Comparison of ENCODE assay signal across 11 cellular contexts in genomic region chrX:138756234-138756633, GRCh38. TPM values are rescaled to one million over a fixed set of nuclear protein-coding genes. Genes with fewer than 3 reads are reported as not detected.
DNase-seq lines count a peak whose midpoint lies in the region; ATAC-seq lines count a peak whose summit lies in the region.
"Had no signal": no experiment of that assay in that cellular context is flagged by ENCODE, and none has a peak within 500 bp of the region (broad histone marks: within the 10 kb centered on the region; RNA-seq: fewer than 3 reads in every experiment).

No MANE protein-coding gene starts in this region.

- H3K27me3 ChIP-seq in H7 (ENCODE audit: control insufficient read depth, insufficient read depth, low read length) = no peaks in the 10 kb centered on the region

- ATAC-seq in left ventricle myocardium superior (peak; percentile 73), HG02840 (IDR thresholded peaks at IDR 0.05; ENCODE audit: low FRiP score, unreplicated experiment) (no peak), HG03520 (IDR thresholded peaks at IDR 0.05; ENCODE audit: unreplicated experiment) (no peak)

- H3K36me3 ChIP-seq in H7 (replicated peaks; ENCODE audit: control insufficient read depth, insufficient read depth, low read length) = no peaks in the 10 kb centered on the region

- DNase-seq in H7 (peak; percentile 17), SK-N-DZ (ENCODE audit: low spot score) (peak; percentile 9), left ventricle myocardium superior (peak; percentile 37), skeletal muscle cell (ENCODE audit: low read depth) (peak; percentile 26), NOMO-1 (lab: John Stamatoyannopoulos, UW; ENCODE audit: unreplicated experiment in 2 of 2) (no peak), NCI-H1436 (lab: John Stamatoyannopoulos, UW) (no peak)
- DNase-seq: activated B cell treated with CpG ODN at 0.5 μM for 24 hours; NCI-H1105; stimulated activated CD4-positive, alpha-beta T cell treated with anti-CD3 and anti-CD28 coated beads, Interleukin-4, amount 100 ng/mL, for 24 hours had no signal

- H3K4me3 ChIP-seq in H7 (ENCODE audit: insufficient read depth, low read depth, low read length) = no peak overlapping the region
- no peak overlapping the region for H3K4me3 ChIP-seq in skeletal muscle cell (ENCODE audit: low read depth, low read length)

- intact Hi-C loops in left ventricle myocardium superior (cut with micrococcal nuclease) = no loop called here

RNA-seq across cellular contexts. Expression of gene FGF13, which starts 44.7 kb away (rescaled TPM):
- total RNA-seq in H7 (2014; rRNA removed; shearing (Covaris generic)) = 81.2 and 96.9 TPM in 2 replicates
- polyA plus RNA-seq in SK-N-DZ (2014; cell fraction: cytosol; rRNA removed) = 119 and 129 TPM in 2 replicates
- 53.6 and 77.7 TPM in 2 replicates for polyA plus RNA-seq in SK-N-DZ (2014; cell fraction: nucleus; rRNA removed)
- total RNA-seq in left ventricle myocardium superior = 0.59 TPM
- total RNA-seq: activated B cell treated with CpG ODN at 0.5 μM for 24 hours had no signal

Comparison
In these comparisons a context has a peak if more than half of its experiments do, and no peak if none do; other contexts are left out.
1. DNase-seq: peak in H7 (single experiment), SK-N-DZ (single experiment), left ventricle myocardium superior (single experiment) and skeletal muscle cell (single experiment); none in NOMO-1 (0 of 2) and NCI-H1436 (single experiment).
2. RNA of gene FGF13, which starts 44.7 kb away (total RNA-seq): 81.2 to 96.9 TPM in H7; 0.59 TPM in left ventricle myocardium superior (single experiment); every median in the first group is over 10 times any median in the second.